Comparison of ENCODE assay signal across 26 cellular contexts in the genomic region with DNA sequence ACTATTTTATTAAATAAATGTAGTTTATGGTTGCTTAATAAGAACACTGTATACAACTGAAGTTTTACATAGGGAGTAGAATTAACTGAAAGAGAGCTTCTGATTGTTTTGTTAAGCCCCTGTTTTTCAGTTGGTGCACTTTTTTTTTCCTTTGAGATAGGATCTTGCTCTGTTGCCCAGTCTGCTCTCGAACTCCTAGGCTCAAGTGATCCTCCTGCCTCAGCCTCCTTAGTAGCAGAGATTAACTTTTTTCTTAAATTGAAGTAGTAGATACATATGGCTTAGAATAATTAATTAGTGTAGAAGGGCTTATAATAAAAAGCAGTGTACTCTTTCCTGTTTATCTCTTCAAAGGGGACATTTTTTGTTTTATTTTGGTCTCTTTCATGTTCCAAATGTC.
"Had no signal": no experiment of that assay in that cellular context is flagged by ENCODE, and none has a peak within 500 bp of the region (broad histone marks: within the 10 kb centered on the region; RNA-seq: fewer than 3 reads in every experiment).

No MANE protein-coding gene starts in this region.

- H3K4me3 Mint-ChIP-seq: dendritic cell treated with granulocyte-macrophage colony-stimulating factor and Interleukin-4, amounts not matched to agents 40 ng/mL and 50 ng/mL, for 4 days; effector memory CD8-positive, alpha-beta T cell; endodermal cell had no signal

- H3K27me3 Mint-ChIP-seq: dendritic cell treated with granulocyte-macrophage colony-stimulating factor and Interleukin-4, amounts not matched to agents 40 ng/mL and 50 ng/mL, for 4 days; effector memory CD8-positive, alpha-beta T cell had no signal

- H3K9me3 ChIP-seq: colonic mucosa, esophagus muscularis mucosa, esophagus squamous epithelium, gastrocnemius medialis, gastroesophageal sphincter had no signal

- H3K4me3 ChIP-seq: colonic mucosa, coronary artery, dorsolateral prefrontal cortex, esophagus muscularis mucosa, esophagus squamous epithelium, gastrocnemius medialis, gastroesophageal sphincter, heart left ventricle, heart right ventricle had no signal

- H3K4me1 ChIP-seq: colonic mucosa, foreskin keratinocyte, gastrocnemius medialis, gastroesophageal sphincter had no signal

- DNase-seq: colonic mucosa; cortex of kidney; dermis blood vessel endothelial cell; dorsolateral prefrontal cortex; effector CD4-positive, alpha-beta T cell; effector CD8-positive, alpha-beta T cell; effector memory CD4-positive, alpha-beta T cell; effector memory CD8-positive, alpha-beta T cell; endodermal cell; erythroblast; esophagus squamous epithelium; foreskin fibroblast; foreskin keratinocyte; foreskin melanocyte; gastrocnemius medialis; glutamatergic neuron; head of caudate nucleus; heart left ventricle; heart right ventricle had no signal

- ATAC-seq: effector memory CD8-positive, alpha-beta T cell; esophagus mucosa; foreskin keratinocyte; gastrocnemius medialis; gastroesophageal sphincter; heart left ventricle; heart right ventricle had no signal

- H3K27ac Mint-ChIP-seq: dendritic cell treated with granulocyte-macrophage colony-stimulating factor and Interleukin-4, amounts not matched to agents 40 ng/mL and 50 ng/mL, for 4 days; endodermal cell had no signal

- H3K36me3 ChIP-seq: colonic mucosa, esophagus muscularis mucosa, esophagus squamous epithelium, gastrocnemius medialis, gastroesophageal sphincter, heart left ventricle, heart right ventricle had no signal

- H3K27ac ChIP-seq: colonic mucosa, coronary artery, dorsolateral prefrontal cortex, epithelial cell of prostate, esophagus muscularis mucosa, esophagus squamous epithelium, foreskin keratinocyte, gastrocnemius medialis, gastroesophageal sphincter, heart left ventricle, heart right ventricle had no signal

- H3K27me3 ChIP-seq: colonic mucosa, dorsolateral prefrontal cortex, esophagus muscularis mucosa, esophagus squamous epithelium, foreskin keratinocyte, gastrocnemius medialis, gastroesophageal sphincter, heart left ventricle, heart right ventricle had no signal

- FAIRE-seq: endothelial cell of umbilical vein had no signal
